ENCODE assay signal across 8 cellular contexts in the genomic region with DNA sequence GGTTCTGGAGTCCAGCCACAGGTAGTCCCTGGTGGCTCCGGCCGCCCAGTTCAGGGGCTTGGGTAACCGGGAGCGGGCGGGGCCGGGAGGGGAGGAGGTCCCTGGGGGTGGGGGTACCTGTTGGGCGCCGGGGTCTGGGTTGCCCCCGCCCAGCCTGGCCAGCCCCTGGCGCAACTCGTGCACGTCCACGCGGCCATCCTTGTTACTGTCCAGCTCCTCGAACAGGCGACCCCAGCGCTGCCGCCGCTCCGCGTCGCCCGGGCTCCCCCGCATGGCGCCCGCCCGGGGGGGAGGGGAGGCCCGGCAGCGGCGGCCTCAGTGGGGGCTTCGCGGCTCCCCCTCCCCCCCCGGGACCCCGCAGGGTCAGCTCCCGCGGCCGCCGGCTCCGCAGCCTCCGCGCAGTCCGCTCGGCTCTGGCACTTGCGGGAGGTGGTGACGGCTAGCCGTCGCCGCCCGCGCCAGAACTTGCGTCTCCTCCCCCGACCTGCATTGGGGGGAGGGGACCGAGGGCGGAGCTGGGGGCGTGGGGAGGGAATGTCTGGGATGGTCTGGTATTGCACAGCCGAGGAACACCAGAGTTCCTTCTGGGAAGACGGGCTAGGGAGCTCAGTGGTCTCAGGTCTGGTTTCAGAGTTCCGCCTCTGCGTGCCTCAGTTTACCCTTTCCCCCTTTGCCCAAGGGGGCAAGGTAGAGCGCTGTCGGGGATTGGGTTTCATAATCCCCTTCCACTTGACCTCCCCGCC. TPM values are rescaled to one million over a fixed set of nuclear protein-coding genes. Genes with fewer than 3 reads are reported as not detected.
DNase-seq lines count a peak whose midpoint lies in the region; ATAC-seq, FAIRE-seq and TF ChIP-seq lines count a peak whose summit lies in the region.

TSS of gene SLC25A23 (minus strand) at position 437 of the 743 bp plus-strand sequence. CDS start at position 273, 164 bp downstream.

- peaks cover 50% of the 10 kb centered on the region for H3K36me3 Mint-ChIP-seq in CD4-positive, alpha-beta T cell (ENCODE audit: low read depth)
- peaks cover 11% of the 10 kb centered on the region for H3K36me3 Mint-ChIP-seq in activated naive CD8-positive, alpha-beta T cell treated with anti-CD3 and anti-CD28 coated beads, Interleukin-2, amount 50 U/mL, for 24 hours (ENCODE audit: low read depth)

- CTCF ChIA-PET in CD4-positive, alpha-beta T cell (lab: Charles Lee), result interaction anchor here (0.5 kb wide), 1 partner anchor 179 kb away, joined by 5 read pairs; no protein-coding TSS in a partner anchor
- CTCF ChIA-PET in SK-N-SH (lab: Yijun Ruan, JAX), result interaction anchor here (0.6 to 1.1 kb wide), 2 partner anchors 17 to 45 kb away, joined by 3 to 8 read pairs; no protein-coding TSS in a partner anchor

- H3K4me1 ChIP-seq in SK-N-SH (ENCODE audit: control insufficient read depth in 1 of 2, insufficient read depth in 2 of 2, low read depth in 1 of 2, low read length in 1 of 2), result peaks cover 0 to 12% of the 10 kb centered on the region in 2 experiments; a peak in 1 of 4 replicates
- peaks cover 11% of the 10 kb centered on the region for H3K4me1 ChIP-seq in cardiac muscle cell (ENCODE audit: low read depth)
- no peaks in the 10 kb centered on the region for H3K4me1 ChIP-seq in pancreas

- no peaks in the 10 kb centered on the region for H3K27me3 Mint-ChIP-seq in CD4-positive, alpha-beta T cell
- H3K27me3 Mint-ChIP-seq in activated naive CD8-positive, alpha-beta T cell treated with anti-CD3 and anti-CD28 coated beads, Interleukin-2, amount 50 U/mL, for 24 hours, result no peaks in the 10 kb centered on the region

- H3K4me3 ChIP-seq in SK-N-SH (ENCODE audit: low read depth in 2 of 2, low read length in 1 of 2) (peak within 1 kb of the TSS; percentile 69 to 84), cardiac muscle cell (peak within 1 kb of the TSS; percentile 62), pancreas (peak within 1 kb of the TSS; percentile 63 to 83 (median 75))

- peak; percentile 94 for FAIRE-seq in HTR-8/SVneo (lab: Jason Lieb, UNC)
- FAIRE-seq in pancreas (lab: Jason Lieb, UNC), result no peak

- peak within 1 kb of the TSS; percentile 41; the same call in 1 of the 2 replicates for H3K9ac ChIP-seq in SK-N-SH

- no peak for TF ChIP-seq EP300 in SK-N-SH (IDR thresholded peaks at IDR 0.05; ENCODE audit: borderline replicate concordance in 1 of 2, low read depth in 1 of 2, low read length in 1 of 2)

- no peaks in the 10 kb centered on the region for H3K9me2 ChIP-seq in SK-N-SH

- intact Hi-C loops in CD4-positive, alpha-beta T cell (cut with DNase I, micrococcal nuclease), result loop anchor here (1.0 to 5.0 kb wide), 10 partner anchors 21 to 403 kb away; partner anchors contain the start of genes DENND1C (in 2 of the 2), GPR108 (in 1 of the 2), GTF2F1 (in 1 of the 2) and TRIP10 (in 1 of the 2)
- intact Hi-C loops in pancreas (cut with DNase I), result no loop called here

- H4K20me1 ChIP-seq in SK-N-SH (ENCODE audit: insufficient read depth), result no peaks in the 10 kb centered on the region

- H2AFZ ChIP-seq in SK-N-SH (ENCODE audit: low read depth), result peak within 1 kb of the TSS; percentile 89

- no peak for TF ChIP-seq RAD21 in SK-N-SH (IDR thresholded peaks at IDR 0.05; ENCODE audit: low read length)

- no peaks in the 10 kb centered on the region for H3K79me2 ChIP-seq in SK-N-SH (ENCODE audit: insufficient read depth)

- POLR2A ChIA-PET in CD4-positive, alpha-beta T cell (lab: Charles Lee), result interaction anchor here (0.5 to 1.2 kb wide), 4 partner anchors 22 to 506 kb away, joined by 3 to 11 read pairs (median 4); partner anchors contain the start of genes DENND1C and KHSRP
- POLR2A ChIA-PET in SK-N-SH (lab: Yijun Ruan, JAX), result interaction anchor here (1.3 kb wide), 1 partner anchor 24 kb away, joined by 3 read pairs; no protein-coding TSS in a partner anchor

- H3K9me3 ChIP-seq in CD4-positive, alpha-beta T cell (ENCODE audit: control insufficient read depth, low read length), result no peaks in the 10 kb centered on the region
- no peaks in the 10 kb centered on the region for H3K9me3 ChIP-seq in SK-N-SH
- no peaks in the 10 kb centered on the region for H3K9me3 ChIP-seq in cardiac muscle cell (ENCODE audit: low read depth)
- H3K9me3 ChIP-seq in pancreas, result no peaks in the 10 kb centered on the region

- H3K27ac Mint-ChIP-seq in CD4-positive, alpha-beta T cell, result peak within 1 kb of the TSS; percentile 86
- peak within 1 kb of the TSS; percentile 87 for H3K27ac Mint-ChIP-seq in activated naive CD8-positive, alpha-beta T cell treated with anti-CD3 and anti-CD28 coated beads, Interleukin-2, amount 50 U/mL, for 24 hours

- no peaks in the 10 kb centered on the region for H3F3A ChIP-seq in SK-N-SH (replicated peaks; ENCODE audit: insufficient read depth)

- peak within 1 kb of the TSS; percentile 91 for H3K4me3 Mint-ChIP-seq in CD4-positive, alpha-beta T cell
- H3K4me3 Mint-ChIP-seq in activated naive CD8-positive, alpha-beta T cell treated with anti-CD3 and anti-CD28 coated beads, Interleukin-2, amount 50 U/mL, for 24 hours, result peak within 1 kb of the TSS; percentile 89

- TF ChIP-seq CTCF in CD4-positive, alpha-beta T cell (IDR thresholded peaks at IDR 0.05), result no peak
- TF ChIP-seq CTCF in SK-N-SH (IDR thresholded peaks at IDR 0.05) (no peak), cardiac muscle cell (IDR thresholded peaks at IDR 0.05; ENCODE audit: low read depth, low read length) (no peak), pancreas (IDR thresholded peaks at IDR 0.05) (no peak)

- H3K4me2 ChIP-seq in SK-N-SH, result peak within 1 kb of the TSS; percentile 96

- no peak for ATAC-seq in CD4-positive, alpha-beta T cell (ENCODE audit: poor library complexity)
- ATAC-seq in GM19372 (IDR thresholded peaks at IDR 0.05; ENCODE audit: low read depth, unreplicated experiment) (peak; percentile 9), pancreas (peak; percentile 51 to 68 (median 63))
- ATAC-seq in activated naive CD8-positive, alpha-beta T cell treated with anti-CD3 and anti-CD28 coated beads, Interleukin-2, amount 50 U/mL, for 24 hours, result peak; percentile 26

- H3K27me3 ChIP-seq in CD4-positive, alpha-beta T cell (ENCODE audit: control insufficient read depth, insufficient read depth, low read length), result no peaks in the 10 kb centered on the region
- H3K27me3 ChIP-seq in SK-N-SH (ENCODE audit: insufficient read depth) (peaks cover 8% of the 10 kb centered on the region), cardiac muscle cell (peaks cover 32% of the 10 kb centered on the region), pancreas (no peaks in the 10 kb centered on the region)

- peak within 1 kb of the TSS; percentile 89 for H3K27ac ChIP-seq in CD4-positive, alpha-beta T cell (ENCODE audit: low read depth, low read length)
- H3K27ac ChIP-seq in SK-N-SH (ENCODE audit: low read depth in 2 of 2, low read length in 1 of 2) (peak within 1 kb of the TSS in 1 of 2 experiments; percentile 75; a peak in 1 of 4 replicates), cardiac muscle cell (peak within 1 kb of the TSS; percentile 84), pancreas (peak within 1 kb of the TSS; percentile 77 to 98 (median 94))

- peaks cover 24% of the 10 kb centered on the region for H3K4me1 Mint-ChIP-seq in CD4-positive, alpha-beta T cell (ENCODE audit: low read depth)
- H3K4me1 Mint-ChIP-seq in activated naive CD8-positive, alpha-beta T cell treated with anti-CD3 and anti-CD28 coated beads, Interleukin-2, amount 50 U/mL, for 24 hours, result peaks cover 18% of the 10 kb centered on the region

- DNase-seq in CD4-positive, alpha-beta T cell, result peak; percentile 30 to 64 (median 46)
- peak; percentile 78 for DNase-seq in HTR-8/SVneo (ENCODE audit: insufficient read length, low spot score)
- DNase-seq in SK-N-SH, result peak; percentile 97
- peak; percentile 69 for DNase-seq in activated naive CD8-positive, alpha-beta T cell treated with anti-CD3 and anti-CD28 coated beads, Interleukin-2, amount 50 U/mL, for 24 hours
- peak; percentile 83 to 86 for DNase-seq in cardiac muscle cell (ENCODE audit: low read depth in 1 of 2, low spot score in 1 of 2)
- peak; percentile 72 to 91 (median 79) for DNase-seq in pancreas
- DNase-seq in NK-92 treated with Interleukin-12 subunit alpha and Interleukin-12 subunit beta, amount 100 ng/mL, for 24 hours (lab: John Stamatoyannopoulos, UW), result no peak

- 0% methylated on average over 27 of the region's 62 CpGs for WGBS in SK-N-SH (ENCODE audit: low lambda C conversion rate)
- WGBS in pancreas, 2 donors, result 0 to 1% methylated on average over 33 to 62 of the region's 62 CpGs

- peaks cover 3% of the 10 kb centered on the region for H3K9me3 Mint-ChIP-seq in CD4-positive, alpha-beta T cell
- peaks cover 9% of the 10 kb centered on the region for H3K9me3 Mint-ChIP-seq in activated naive CD8-positive, alpha-beta T cell treated with anti-CD3 and anti-CD28 coated beads, Interleukin-2, amount 50 U/mL, for 24 hours

- H3K36me3 ChIP-seq in SK-N-SH (replicated peaks in 1 of 2; ENCODE audit: control insufficient read depth in 1 of 2, insufficient read depth in 2 of 2, low read length in 1 of 2) (peaks cover 0 to 5% of the 10 kb centered on the region in 2 experiments), cardiac muscle cell (peaks cover 7% of the 10 kb centered on the region), pancreas (peaks cover 0 to under 1% (median 0%) of the 10 kb centered on the region in 3 donors)

TF ChIP-seq in SK-N-SH, 30 proteins besides CTCF, POLR2A, EP300 and RAD21:
- TF ChIP-seq MXI1 (IDR thresholded peaks at IDR 0.05; ENCODE audit: low read depth, low read length), result peak; percentile 50
- TF ChIP-seq IRF3 (IDR thresholded peaks at IDR 0.05; ENCODE audit: low read depth, low read length), result no peak
- peak; percentile 57 for TF ChIP-seq CHD2 (IDR thresholded peaks at IDR 0.05; ENCODE audit: low read length, partially characterized antibody)

RNA-seq across cellular contexts. Expression of gene SLC25A23, which starts in this region (rescaled TPM):
- total RNA-seq in CD4-positive, alpha-beta T cell, result 10 to 100 TPM; 10.5 to 10.8 TPM
- polyA plus RNA-seq in SK-N-SH (2012; rRNA removed) (9.4 and 10.9 TPM in 2 replicates), cardiac muscle cell (125 and 143 TPM in 2 replicates), pancreas (10 to 100 TPM; 19.8 to 22.7 TPM)
- 6.3 and 9.1 TPM in 2 replicates for polyA plus RNA-seq in SK-N-SH (2012; cell fraction: cytosol; rRNA removed)
- polyA plus RNA-seq in SK-N-SH (2012; cell fraction: nucleus; rRNA removed), result 27.1 and 28.0 TPM in 2 replicates
- total RNA-seq in cardiac muscle cell (157 and 207 TPM in 2 replicates), pancreas (10 to 100 TPM; 16.3 to 39.4 (median 20.0) TPM)

Comparison
In these comparisons a context has a peak if more than half of its experiments do, and no peak if none do; other contexts are left out.
1. intact Hi-C loops: an anchor here in CD4-positive, alpha-beta T cell (1.0 to 5.0 kb wide); none called in pancreas.